Comparison of ENCODE assay signal across 8 cellular contexts in the genomic region with DNA sequence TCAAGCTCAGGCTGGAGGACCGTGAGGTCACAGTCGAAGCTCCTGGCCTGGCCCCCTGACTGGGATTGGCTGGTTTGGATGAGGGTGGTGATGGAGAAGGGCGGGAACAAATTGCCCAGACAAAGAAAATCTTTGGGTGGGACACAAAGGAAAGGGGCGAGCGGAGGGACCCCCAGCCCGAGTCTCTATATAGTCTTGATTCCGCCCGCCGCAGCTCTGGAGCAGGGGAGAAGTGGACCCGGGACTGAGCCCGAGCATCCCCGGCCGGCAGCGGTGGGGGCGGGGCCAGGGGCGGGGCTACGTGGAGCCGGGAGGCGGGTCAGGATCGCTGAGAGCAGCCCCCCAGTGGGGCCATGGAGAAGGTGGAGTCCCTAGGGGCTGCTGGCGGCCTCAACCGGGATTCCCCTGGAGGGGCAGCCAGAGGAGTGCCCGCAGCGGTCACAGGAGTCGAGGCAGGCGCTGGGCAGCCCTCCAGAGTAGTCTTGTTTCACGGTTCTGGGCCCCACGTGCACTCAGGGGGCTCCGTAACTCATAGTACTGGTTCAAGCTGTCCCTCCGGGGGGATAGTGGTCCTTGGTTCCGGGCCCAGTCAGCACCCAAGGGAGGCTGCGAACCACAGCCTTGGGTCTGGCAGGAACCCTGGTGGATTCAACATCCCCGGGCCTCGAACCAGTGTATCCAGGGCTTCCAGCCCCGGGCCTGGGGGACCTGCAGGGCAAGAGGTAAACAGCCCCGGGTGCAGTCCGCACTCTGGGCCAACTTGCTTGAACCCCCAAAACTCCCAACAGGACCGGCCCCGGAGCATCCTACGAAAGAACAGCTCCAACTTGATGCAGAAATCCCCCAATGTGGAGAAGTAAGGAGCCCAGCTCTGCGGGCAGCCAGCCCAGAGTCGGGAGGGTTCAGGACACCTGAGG. TPM values are rescaled to one million over a fixed set of nuclear protein-coding genes. Genes with fewer than 3 reads are reported as not detected.
DNase-seq lines count a peak whose midpoint lies in the region; ATAC-seq and TF ChIP-seq lines count a peak whose summit lies in the region.

No MANE protein-coding gene starts in this region.

- DNase-seq in AG04450 (ENCODE audit: low read depth, low spot score), result no peak
- DNase-seq in NCI-H748 (lab: John Stamatoyannopoulos, UW; ENCODE audit: unreplicated experiment), result peak; percentile 92
- DNase-seq in activated CD8-positive, alpha-beta memory T cell treated with anti-CD3 and anti-CD28 coated beads, Interleukin-2, amount 10 ng/mL, durations not matched to agents 7 days and 5 days, result peak; percentile 90
- peak; percentile 97 for DNase-seq in endodermal cell
- peak; percentile 67 to 79 for DNase-seq in mesothelial cell of epicardium (ENCODE audit: low spot score in 2 of 2, unreplicated experiment in 2 of 2)
- DNase-seq in stimulated activated CD8-positive, alpha-beta memory T cell treated with anti-CD3 and anti-CD28 coated beads, Interleukin-15, amount 100 ng/mL, for 48 hours (ENCODE audit: low read depth in 2 of 2), result peak; percentile 70 to 75

- H3K36me3 Mint-ChIP-seq in activated CD8-positive, alpha-beta memory T cell treated with anti-CD3 and anti-CD28 coated beads, Interleukin-2, amount 10 ng/mL, durations not matched to agents 7 days and 5 days, result peaks cover 2% of the 10 kb centered on the region
- peaks cover 2% of the 10 kb centered on the region for H3K36me3 Mint-ChIP-seq in endodermal cell (ENCODE audit: low read depth)
- peaks cover under 1% of the 10 kb centered on the region for H3K36me3 Mint-ChIP-seq in mesothelial cell of epicardium

- H3K4me3 Mint-ChIP-seq in activated CD8-positive, alpha-beta memory T cell treated with anti-CD3 and anti-CD28 coated beads, Interleukin-2, amount 10 ng/mL, durations not matched to agents 7 days and 5 days, result peak overlapping the region; percentile 96
- H3K4me3 Mint-ChIP-seq in endodermal cell, result peak overlapping the region; percentile 81
- peak overlapping the region; percentile 89 for H3K4me3 Mint-ChIP-seq in mesothelial cell of epicardium

- peak overlapping the region; percentile 97 for H3K27ac Mint-ChIP-seq in activated CD8-positive, alpha-beta memory T cell treated with anti-CD3 and anti-CD28 coated beads, Interleukin-2, amount 10 ng/mL, durations not matched to agents 7 days and 5 days
- H3K27ac Mint-ChIP-seq in endodermal cell (peak overlapping the region; percentile 96), mesothelial cell of epicardium (peak overlapping the region; percentile 97)

- H3K27me3 ChIP-seq in AG04450 (ENCODE audit: control insufficient read depth, insufficient read depth, low read length) (peaks cover 4% of the 10 kb centered on the region), endodermal cell (ENCODE audit: control insufficient read depth, insufficient read depth, low read length, poor library complexity, severe bottlenecking) (no peaks in the 10 kb centered on the region)

- H3K4me1 Mint-ChIP-seq in activated CD8-positive, alpha-beta memory T cell treated with anti-CD3 and anti-CD28 coated beads, Interleukin-2, amount 10 ng/mL, durations not matched to agents 7 days and 5 days, result peaks cover 35% of the 10 kb centered on the region
- H3K4me1 Mint-ChIP-seq in endodermal cell (peaks cover 10% of the 10 kb centered on the region), mesothelial cell of epicardium (peaks cover 31% of the 10 kb centered on the region)

- H3K27me3 Mint-ChIP-seq in activated CD8-positive, alpha-beta memory T cell treated with anti-CD3 and anti-CD28 coated beads, Interleukin-2, amount 10 ng/mL, durations not matched to agents 7 days and 5 days, result no peaks in the 10 kb centered on the region
- H3K27me3 Mint-ChIP-seq in endodermal cell (ENCODE audit: insufficient read depth) (no peaks in the 10 kb centered on the region), mesothelial cell of epicardium (ENCODE audit: low read depth) (no peaks in the 10 kb centered on the region)

- H3K4me3 ChIP-seq in AG04450 (ENCODE audit: low read depth, low read length) (peak overlapping the region; percentile 97), endodermal cell (ENCODE audit: low read length) (peak overlapping the region; percentile 82)

- H3K9me3 ChIP-seq in AG04450 (ENCODE audit: control insufficient read depth, insufficient read depth, low read length) (no peaks in the 10 kb centered on the region), endodermal cell (ENCODE audit: control insufficient read depth, low read length) (no peaks in the 10 kb centered on the region)

- WGBS in endodermal cell (ENCODE audit: insufficient coverage in 1 of 2, insufficient read length in 1 of 2), 2 experiments, result 31 to 49% methylated on average over 28 to 42 of the region's 42 CpGs

- no peaks in the 10 kb centered on the region for H3K9me3 Mint-ChIP-seq in activated CD8-positive, alpha-beta memory T cell treated with anti-CD3 and anti-CD28 coated beads, Interleukin-2, amount 10 ng/mL, durations not matched to agents 7 days and 5 days (ENCODE audit: low read depth)
- H3K9me3 Mint-ChIP-seq in endodermal cell (no peaks in the 10 kb centered on the region), mesothelial cell of epicardium (no peaks in the 10 kb centered on the region)

- peaks cover 7% of the 10 kb centered on the region for H3K36me3 ChIP-seq in endodermal cell (ENCODE audit: control insufficient read depth, insufficient read depth, low read length)

- TF ChIP-seq CTCF in AG04450 (IDR thresholded peaks at IDR 0.05; ENCODE audit: low read depth, low read length) (no peak), endodermal cell (conservative IDR thresholded peaks at IDR 0.05) (no peak), mesothelial cell of epicardium (IDR thresholded peaks at IDR 0.05; ENCODE audit: unreplicated experiment) (no peak)

- ATAC-seq in GM18909 (IDR thresholded peaks at IDR 0.05; ENCODE audit: poor library complexity, unreplicated experiment) (peak; percentile 44), HG03139 (IDR thresholded peaks at IDR 0.05; ENCODE audit: unreplicated experiment) (peak; percentile 33)
- peak; percentile 80 for ATAC-seq in activated CD8-positive, alpha-beta memory T cell treated with anti-CD3 and anti-CD28 coated beads, Interleukin-2, amount 10 ng/mL, durations not matched to agents 7 days and 5 days

- CTCF ChIA-PET in AG04450 (lab: Charles Lee), result interaction anchor here (0.6 to 2.6 kb wide), 9 partner anchors 18 to 285 kb away, joined by 3 to 13 read pairs (median 3); a partner anchor contains a TSS
- CTCF ChIA-PET in activated CD8-positive, alpha-beta memory T cell treated with anti-CD3 and anti-CD28 coated beads, Interleukin-2, amount 10 ng/mL, durations not matched to agents 7 days and 5 days (lab: Charles Lee), result interaction anchor here (0.9 to 2.5 kb wide), 17 partner anchors 10 to 284 kb away, joined by 3 to 22 read pairs (median 4); a partner anchor contains a TSS

- peak overlapping the region; percentile 71 for H3K9ac ChIP-seq in endodermal cell (ENCODE audit: extremely low read depth, low read length, poor library complexity, severe bottlenecking)

- no peaks in the 10 kb centered on the region for H3K4me1 ChIP-seq in endodermal cell (ENCODE audit: control insufficient read depth, insufficient read depth, low read length)

- POLR2A ChIA-PET in AG04450 (lab: Yijun Ruan, JAX), result interaction anchor here (0.6 to 1.5 kb wide), 9 partner anchors 12 to 154 kb away, joined by 3 to 17 read pairs (median 5); a partner anchor contains a TSS

- H3K27ac ChIP-seq in AG04450 (ENCODE audit: low read depth, low read length) (peak overlapping the region; percentile 91), endodermal cell (ENCODE audit: low read depth, low read length) (peak overlapping the region; percentile 98)

RNA-seq across cellular contexts. Expression of a gene that starts 1.2 kb away (rescaled TPM):
- 7.3 and 9.6 TPM in 2 replicates for polyA plus RNA-seq in AG04450 (2011; rRNA removed)
- 18.4 and 25.8 TPM in 2 replicates for polyA minus RNA-seq in AG04450 (2011; rRNA and poly(A)+ RNA removed)
- total RNA-seq in activated CD8-positive, alpha-beta memory T cell treated with anti-CD3 and anti-CD28 coated beads, Interleukin-2, amount 10 ng/mL, durations not matched to agents 7 days and 5 days, result 10 to 100 TPM; 43.7 to 44.8 TPM
- total RNA-seq in endodermal cell, result 10 to 100 TPM; 51.3 to 52.7 TPM
- 38.0 TPM for polyA plus RNA-seq in endodermal cell (2013, experiment 1 of 2)
- 30.5 TPM for polyA plus RNA-seq in endodermal cell (2013, experiment 2 of 2)
- total RNA-seq in mesothelial cell of epicardium, result 52.8 to 56.7 TPM (median 55.1 TPM) in 3 replicates

RNA-seq across cellular contexts. Expression of a gene that starts 6.0 kb away (rescaled TPM):
- 0.35 and 0.74 TPM in 2 replicates for polyA plus RNA-seq in AG04450 (2011; rRNA removed)
- polyA minus RNA-seq in AG04450 (2011; rRNA and poly(A)+ RNA removed), result 0.09 and 0.22 TPM in 2 replicates
- 100 to 1,000 TPM; 594 to 712 TPM for total RNA-seq in activated CD8-positive, alpha-beta memory T cell treated with anti-CD3 and anti-CD28 coated beads, Interleukin-2, amount 10 ng/mL, durations not matched to agents 7 days and 5 days
- 1 to 10 TPM; 4.5 to 8.4 TPM for total RNA-seq in endodermal cell
- polyA plus RNA-seq in endodermal cell (2013, experiment 1 of 2), result 5.0 TPM
- polyA plus RNA-seq in endodermal cell (2013, experiment 2 of 2), result 1.4 TPM
- total RNA-seq in mesothelial cell of epicardium, result 8.9 to 10.9 TPM (median 9.1 TPM) in 3 replicates

RNA-seq across cellular contexts. Expression of a gene that starts 15.2 kb away (rescaled TPM):
- 21.5 and 22.2 TPM in 2 replicates for polyA plus RNA-seq in AG04450 (2011; rRNA removed)
- polyA minus RNA-seq in AG04450 (2011; rRNA and poly(A)+ RNA removed), result 30.0 and 42.0 TPM in 2 replicates
- 10 to 100 TPM; 83.7 to 85.1 TPM for total RNA-seq in activated CD8-positive, alpha-beta memory T cell treated with anti-CD3 and anti-CD28 coated beads, Interleukin-2, amount 10 ng/mL, durations not matched to agents 7 days and 5 days
- total RNA-seq in endodermal cell (10 to 100 TPM; 43.6 to 47.2 TPM), mesothelial cell of epicardium (42.1 to 52.4 TPM (median 46.2 TPM) in 3 replicates)
- 67.0 TPM for polyA plus RNA-seq in endodermal cell (2013, experiment 1 of 2)
- polyA plus RNA-seq in endodermal cell (2013, experiment 2 of 2), result 59.0 TPM

RNA-seq across cellular contexts. Expression of a gene that starts 21.6 kb away (rescaled TPM):
- polyA plus RNA-seq in AG04450 (2011; rRNA removed), result 12.1 and 13.8 TPM in 2 replicates
- 11.6 and 14.6 TPM in 2 replicates for polyA minus RNA-seq in AG04450 (2011; rRNA and poly(A)+ RNA removed)
- total RNA-seq in activated CD8-positive, alpha-beta memory T cell treated with anti-CD3 and anti-CD28 coated beads, Interleukin-2, amount 10 ng/mL, durations not matched to agents 7 days and 5 days, result 1 to 10 TPM; 6.0 to 6.1 TPM
- 1 to 10 TPM; 7.1 to 8.4 TPM for total RNA-seq in endodermal cell
- polyA plus RNA-seq in endodermal cell (2013, experiment 1 of 2), result 9.4 TPM
- 8.9 TPM for polyA plus RNA-seq in endodermal cell (2013, experiment 2 of 2)
- 17.3 to 18.8 TPM (median 17.7 TPM) in 3 replicates for total RNA-seq in mesothelial cell of epicardium

RNA-seq across cellular contexts. Expression of a gene that starts 22.9 kb away (rescaled TPM):
- polyA plus RNA-seq in AG04450 (2011; rRNA removed), result 466 and 469 TPM in 2 replicates
- polyA minus RNA-seq in AG04450 (2011; rRNA and poly(A)+ RNA removed), result 754 and 776 TPM in 2 replicates
- total RNA-seq in activated CD8-positive, alpha-beta memory T cell treated with anti-CD3 and anti-CD28 coated beads, Interleukin-2, amount 10 ng/mL, durations not matched to agents 7 days and 5 days, result 100 to 1,000 TPM; 575 to 853 TPM
- total RNA-seq in endodermal cell, result 100 to 1,000 TPM; 488 to 556 TPM
- 427 TPM for polyA plus RNA-seq in endodermal cell (2013, experiment 1 of 2)
- 440 TPM for polyA plus RNA-seq in endodermal cell (2013, experiment 2 of 2)
- total RNA-seq in mesothelial cell of epicardium, result 265 to 278 TPM (median 273 TPM) in 3 replicates

Comparison
In these comparisons a context has a peak if more than half of its experiments do, and no peak if none do; other contexts are left out.
1. RNA of a gene that starts 6.0 kb away (total RNA-seq): 594 to 712 TPM in activated CD8-positive, alpha-beta memory T cell treated with anti-CD3 and anti-CD28 coated beads, Interleukin-2, amount 10 ng/mL, durations not matched to agents 7 days and 5 days; 8.9 to 10.9 TPM in mesothelial cell of epicardium and 4.5 to 8.4 TPM in endodermal cell; every median in the first group is over 10 times any median in the second.
2. Peak in every context shown above with its lines, with median percentiles within 50 percentile points of each other: ATAC-seq, H3K27ac Mint-ChIP-seq and H3K4me3 Mint-ChIP-seq.